ENCODE assay signal across 9 cellular contexts in genomic region chrX:40177489-40177888, GRCh38.
DNase-seq lines count a peak whose midpoint lies in the region; ATAC-seq and TF ChIP-seq lines count a peak whose summit lies in the region.
"Had no signal": no experiment of that assay in that cellular context is flagged by ENCODE, and none has a peak within 500 bp of the region (broad histone marks: within the 10 kb centered on the region; RNA-seq: fewer than 3 reads in every experiment).

No MANE protein-coding gene starts in this region.

- DNase-seq in CD4-positive, alpha-beta memory T cell = no peak
- no peak for DNase-seq in Jurkat, Clone E6-1 (ENCODE audit: low read depth, low spot score)
- DNase-seq in colonic mucosa = no peak
- DNase-seq in osteoblast (ENCODE audit: insufficient read length, low spot score, missing footprints) = no peak
- no peak for DNase-seq in NCI-H187 treated with DMSO at 0.1 percent for 48 hours (lab: John Stamatoyannopoulos, UW)
- no peak for DNase-seq in SK-N-DZ (ENCODE audit: low spot score)
- no peak for DNase-seq in NCI-H2227 treated with DMSO at 0.1 percent for 48 hours (lab: John Stamatoyannopoulos, UW)
- DNase-seq: NCI-H2171 had no signal

- H3K27ac ChIP-seq in CD4-positive, alpha-beta memory T cell (ENCODE audit: low read depth, low read length) = peak overlapping the region; percentile 53
- peak overlapping the region; percentile 93 for H3K27ac ChIP-seq in colonic mucosa
- H3K27ac ChIP-seq in osteoblast (ENCODE audit: low read depth, low read length) = no peak overlapping the region

- TF ChIP-seq CTCF in colonic mucosa (IDR thresholded peaks at IDR 0.05) (no peak), osteoblast (IDR thresholded peaks at IDR 0.05; ENCODE audit: extremely low read depth, low read depth, low read length) (no peak)

- H3K27me3 Mint-ChIP-seq in CD4-positive, alpha-beta memory T cell = no peaks in the 10 kb centered on the region

- no peaks in the 10 kb centered on the region for H3K9me3 ChIP-seq in CD4-positive, alpha-beta memory T cell (ENCODE audit: control insufficient read depth in 1 of 2, low read length in 2 of 2)
- H3K9me3 ChIP-seq in colonic mucosa = no peaks in the 10 kb centered on the region
- H3K9me3 ChIP-seq in osteoblast (ENCODE audit: low read depth, low read length) = no peaks in the 10 kb centered on the region

- peaks cover 22% of the 10 kb centered on the region for H3K4me1 ChIP-seq in CD4-positive, alpha-beta memory T cell (ENCODE audit: insufficient read depth, low read length)
- H3K4me1 ChIP-seq in colonic mucosa (no peaks in the 10 kb centered on the region), osteoblast (ENCODE audit: insufficient read depth, low read length) (peaks cover 11% of the 10 kb centered on the region)

- H3K4me3 Mint-ChIP-seq in CD4-positive, alpha-beta memory T cell = peak overlapping the region; percentile 78 to 94 (median 90)

- H3K36me3 Mint-ChIP-seq in CD4-positive, alpha-beta memory T cell = peaks cover 0 to 8% of the 10 kb centered on the region in 2 donors

- no peaks in the 10 kb centered on the region for H3K79me2 ChIP-seq in osteoblast (ENCODE audit: insufficient read depth, low read length)

- peak overlapping the region; percentile 45 for H3K4me2 ChIP-seq in osteoblast (ENCODE audit: insufficient read depth, low read length)

- H3K27me3 ChIP-seq in CD4-positive, alpha-beta memory T cell (ENCODE audit: insufficient read depth, low read length) = no peaks in the 10 kb centered on the region
- peaks cover 7% of the 10 kb centered on the region for H3K27me3 ChIP-seq in colonic mucosa
- H3K27me3 ChIP-seq in osteoblast (ENCODE audit: insufficient read depth, low read length) = peaks cover 38% of the 10 kb centered on the region

- POLR2A ChIA-PET in CD4-positive, alpha-beta memory T cell (lab: Charles Lee; ENCODE audit: partially characterized antibody) = interaction anchor here (0.9 to 11.9 kb wide), 17 partner anchors 10 to 907 kb away, joined by 3 to 323 read pairs (median 5); partner anchors contain the start of genes BCOR and USP9X

- H3K27ac Mint-ChIP-seq in CD4-positive, alpha-beta memory T cell = peak overlapping the region; percentile 93 to 100 (median 98)

- H3K9me3 Mint-ChIP-seq in CD4-positive, alpha-beta memory T cell = peaks cover 0 to 10% (median 0%) of the 10 kb centered on the region in 8 donors

- no peak overlapping the region for H2AFZ ChIP-seq in osteoblast (ENCODE audit: low read length)

- H3K9ac ChIP-seq in colonic mucosa (ENCODE audit: low read depth in 2 of 2, low read length in 2 of 2) = peak overlapping the region in 1 of 2 donors; percentile 54

- peak overlapping the region in 1 of 2 donors; percentile 44 for H3K4me3 ChIP-seq in CD4-positive, alpha-beta memory T cell (ENCODE audit: low read length in 2 of 2)
- peak overlapping the region; percentile 67 for H3K4me3 ChIP-seq in Jurkat, Clone E6-1 (ENCODE audit: low read length)
- H3K4me3 ChIP-seq in colonic mucosa (peak overlapping the region; percentile 36), osteoblast (ENCODE audit: insufficient read depth, low read length) (no peak overlapping the region)

- peaks cover 12 to 42% (median 21%) of the 10 kb centered on the region in 4 donors for H3K4me1 Mint-ChIP-seq in CD4-positive, alpha-beta memory T cell

- H3K36me3 ChIP-seq in CD4-positive, alpha-beta memory T cell (ENCODE audit: insufficient read depth, low read length) = no peaks in the 10 kb centered on the region
- no peaks in the 10 kb centered on the region for H3K36me3 ChIP-seq in colonic mucosa
- H3K36me3 ChIP-seq in osteoblast (ENCODE audit: insufficient read depth, low read length) = no peaks in the 10 kb centered on the region

- no peaks in the 10 kb centered on the region for H4K20me1 ChIP-seq in osteoblast (ENCODE audit: insufficient read depth, low read length)

- ATAC-seq in HG03439 (IDR thresholded peaks at IDR 0.05; ENCODE audit: unreplicated experiment) = no peak

- intact Hi-C loops in CD4-positive, alpha-beta memory T cell (cut with micrococcal nuclease) = loop anchor here (10.0 kb wide), 2 partner anchors 557 to 907 kb away; partner anchors contain the start of genes MED14 and USP9X
- intact Hi-C loops in colonic mucosa (cut with DNase I) = loop anchor here (10.0 kb wide), 1 partner anchor 163 kb away; no protein-coding TSS in a partner anchor

- CTCF ChIA-PET in CD4-positive, alpha-beta memory T cell (lab: Charles Lee; ENCODE audit: partially characterized antibody) = interaction anchor here (0.9 to 2.6 kb wide), 6 partner anchors 8 to 322 kb away, joined by 3 to 6 read pairs (median 4); no protein-coding TSS in a partner anchor
